In the genomic region with DNA sequence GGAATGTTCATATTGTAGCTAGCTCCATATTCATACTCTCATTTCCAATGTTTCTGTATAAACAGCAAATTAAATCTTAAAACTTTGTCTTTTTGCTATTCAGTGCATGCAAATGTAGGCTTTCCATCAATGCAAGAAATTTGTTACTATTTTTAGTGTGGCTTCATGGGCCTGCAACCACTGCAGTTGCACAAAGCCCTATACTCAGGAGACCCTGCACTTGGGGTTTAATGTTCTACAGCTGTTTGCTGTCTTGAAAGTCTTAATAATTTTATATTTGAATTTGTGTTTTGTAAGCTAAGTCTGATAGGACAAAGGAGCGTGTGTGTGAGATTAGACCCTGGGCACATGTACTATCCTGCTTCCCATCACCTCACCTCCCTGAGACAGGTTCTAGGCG, we compare ENCODE assay signal across 38 cellular contexts. TPM values are rescaled to one million over a fixed set of nuclear protein-coding genes. Genes with fewer than 3 reads are reported as not detected.
"Had no signal": no experiment of that assay in that cellular context is flagged by ENCODE, and none has a peak within 500 bp of the region (broad histone marks: within the 10 kb centered on the region; RNA-seq: fewer than 3 reads in every experiment).

No MANE protein-coding gene starts in this region.

- H3K4me1 ChIP-seq: SJSA1 had no signal

- H3K9me3 ChIP-seq: SJSA1 had no signal

- H3K27ac ChIP-seq: KMS-11, SJSA1, VCaP had no signal

- H3K36me3 ChIP-seq: SJSA1 had no signal

- ATAC-seq: activated naive CD4-positive, alpha-beta T cell treated with anti-CD3 and anti-CD28 coated beads, Interleukin-2, amount 50 U/mL, for 72 hours; activated T-cell treated with anti-CD3 and anti-CD28 coated beads, Interleukin-2, amount 50 U/mL, for 4 hours; SK-N-SH treated with all-trans-retinoic acid at 6 μM for 48 hours had no signal

- H3K27me3 ChIP-seq: SJSA1 had no signal

- DNase-seq: activated B cell treated with CpG ODN at 0.5 μM for 24 hours; activated CD4-positive, alpha-beta memory T cell treated with anti-CD3 and anti-CD28 coated beads for 36 hours; activated CD4-positive, alpha-beta T cell treated with anti-CD3 and anti-CD28 coated beads for 4 hours; activated CD4-positive, alpha-beta T cell treated with anti-CD3 and anti-CD28 coated beads, Interleukin-2, amount 50 U/mL, for 1 hour; activated CD4-positive, CD25-positive, alpha-beta regulatory T cell treated with anti-CD3 and anti-CD28 coated beads, Interleukin-2, amount 50 U/mL, for 72 hours; activated CD8-positive, alpha-beta memory T cell treated with anti-CD3 and anti-CD28 coated beads, Interleukin-2, amount 50 U/mL, for 4 hours; activated gamma-delta T cell treated with Interleukin-2 at 50 U/mL for 16 hours; activated naive CD4-positive, alpha-beta T cell treated with anti-CD3 and anti-CD28 coated beads for 36 hours; activated T-cell treated with anti-CD3 and anti-CD28 coated beads for 4 hours; activated T-cell treated with anti-CD3 and anti-CD28 coated beads, Interleukin-2, amount 50 U/mL, for 4 hours; anterior cingulate cortex; central memory CD4-positive, alpha-beta T cell; MM.1S; NCI-H1092 treated with DMSO at 0.1 percent for 48 hours; NCI-H1417; NCI-H146; NCI-H187; NCI-H2029 treated with DMSO at 0.1 percent for 48 hours; NCI-H2107; NCI-H2171; NCI-H510A; NCI-H526; NCI-H748 treated with DMSO at 0.1 percent for 48 hours; OCI-M1; SHP77 treated with DMSO at 0.1 percent for 48 hours; SW 1271; T-helper 1 cell; T-helper 2 cell; T-helper 9 cell had no signal

- H3K9ac ChIP-seq: KMS-11 had no signal

- H3K4me2 ChIP-seq: KMS-11 had no signal

- H3K4me3 ChIP-seq: SJSA1 had no signal

RNA-seq across cellular contexts. Expression of a gene that starts 9.6 kb away (rescaled TPM):
- total RNA-seq: activated B cell treated with CpG ODN at 0.5 μM for 24 hours; activated CD4-positive, alpha-beta memory T cell treated with anti-CD3 and anti-CD28 coated beads for 36 hours; activated naive CD4-positive, alpha-beta T cell treated with anti-CD3 and anti-CD28 coated beads for 36 hours; activated naive CD4-positive, alpha-beta T cell treated with anti-CD3 and anti-CD28 coated beads, Interleukin-2, amount 50 U/mL, for 72 hours; activated T-cell treated with anti-CD3 and anti-CD28 coated beads, Interleukin-2, amount 50 U/mL, for 4 hours; activated T-helper 1 cell treated with anti-CD3 and anti-CD28 coated beads, Interleukin-12 subunit alpha, Interleukin-12 subunit beta, Interleukin-2, Interleukin-4 antibody, amounts not matched to agents 30 ng/mL and 10 ng/mL and 1 ng/mL, durations not matched to agents 14 hours and 24 hours and 36 hours; bronchial epithelial cell; cerebellum; LHCN-M2; SJSA1 had no signal
